ENCODE assay signal across 1 cellular context in genomic region chr4:56467284-56468096, GRCh38.
TF ChIP-seq lines count a peak whose summit lies in the region.

Gene SRP72 (plus strand): TSS chr4:56467617. CDS start chr4:56467636, 19 bp downstream.

TF ChIP-seq in K562, 482 proteins besides CTCF, POLR2A, EP300 and RAD21 (continued from another document and continues in another):
- TF ChIP-seq ZBTB12 (CRISPR knock-in tag; IDR thresholded peaks at IDR 0.05) (no peak; the same call in 1 of the 2 replicates), ZNF217 (CRISPR knock-in tag; IDR thresholded peaks at IDR 0.05) (no peak), ZNF407 (IDR thresholded peaks at IDR 0.05; ENCODE audit: low read depth) (no peak), MXI1 (IDR thresholded peaks at IDR 0.05; ENCODE audit: low read depth, low read length) (peak; percentile 63), NRF1 (conservative IDR thresholded peaks at IDR 0.05 in 1 of 2, IDR thresholded peaks at IDR 0.05 in 1 of 2) (peak; percentile 47 to 52), FOXK2 (conservative IDR thresholded peaks at IDR 0.05 in 1 of 2, IDR thresholded peaks at IDR 0.05 in 1 of 2; ENCODE audit: low read depth in 2 of 2) (peak; percentile 22 to 55; a peak in 1 of 4 replicates), BRD4 (IDR thresholded peaks at IDR 0.05) (peak; percentile 88), SP1 (CRISPR knock-in tag; IDR thresholded peaks at IDR 0.05) (peak; percentile 89), ZNF165 (CRISPR knock-in tag; IDR thresholded peaks at IDR 0.05; ENCODE audit: borderline replicate concordance) (no peak), HNRNPK (IDR thresholded peaks at IDR 0.05; ENCODE audit: low read depth, low read length, poor library complexity, severe bottlenecking) (no peak), YY1 (IDR thresholded peaks at IDR 0.05; ENCODE audit: borderline replicate concordance in 1 of 3, control insufficient read depth in 1 of 3, extremely low read depth in 1 of 3, insufficient read depth in 3 of 3, insufficient read length in 1 of 3, insufficient replicate concordance in 2 of 3, low read depth in 1 of 3, low read length in 2 of 3) (peak; percentile 84 to 96 (median 94)), PHF21A (IDR thresholded peaks at IDR 0.05; ENCODE audit: borderline replicate concordance, low read depth) (no peak; the same call in 1 of the 2 replicates), TBL1XR1 (IDR thresholded peaks at IDR 0.05; ENCODE audit: low read length in 2 of 2) (no peak), MBD2 (IDR thresholded peaks at IDR 0.05; ENCODE audit: borderline replicate concordance, low read depth) (peak; percentile 65; the same call in 1 of the 2 replicates), CHD1 (IDR thresholded peaks at IDR 0.05; ENCODE audit: low read length) (no peak), L3MBTL2 (IDR thresholded peaks at IDR 0.05) (peak; percentile 79), CEBPZ (IDR thresholded peaks at IDR 0.05; ENCODE audit: borderline replicate concordance, low read depth, low read length) (no peak), MYNN (IDR thresholded peaks at IDR 0.05) (no peak), MYNN (CRISPR knock-in tag; IDR thresholded peaks at IDR 0.05) (no peak), RBM39 (optimal IDR thresholded peaks at IDR 0.05; ENCODE audit: low read depth, low read length) (peak; percentile 49), SLC30A9 (CRISPR knock-in tag; IDR thresholded peaks at IDR 0.05) (no peak), ASH1L (IDR thresholded peaks at IDR 0.05; ENCODE audit: borderline replicate concordance, low read depth, partially characterized antibody) (no peak), HSF4 (CRISPR knock-in tag; IDR thresholded peaks at IDR 0.05; ENCODE audit: borderline replicate concordance) (no peak), ZNF23 (CRISPR knock-in tag; IDR thresholded peaks at IDR 0.05) (no peak), SAFB (IDR thresholded peaks at IDR 0.05; ENCODE audit: borderline replicate concordance, low read depth, low read length) (no peak), ZC3H4 (CRISPR knock-in tag; IDR thresholded peaks at IDR 0.05; ENCODE audit: borderline replicate concordance) (no peak), NR1H2 (CRISPR knock-in tag; IDR thresholded peaks at IDR 0.05) (no peak), MAZ (CRISPR knock-in tag; conservative IDR thresholded peaks at IDR 0.05 in 1 of 2, IDR thresholded peaks at IDR 0.05 in 1 of 2) (peak in 1 of 2 experiments; percentile 78; a peak in 2 of 4 replicates), RBM15 (IDR thresholded peaks at IDR 0.05; ENCODE audit: insufficient read depth, low read length) (no peak), SMAD4 (CRISPR knock-in tag; conservative IDR thresholded peaks at IDR 0.05) (no peak), SMARCB1 (IDR thresholded peaks at IDR 0.05; ENCODE audit: insufficient read length, low read depth) (no peak), TEAD2 (tag; IDR thresholded peaks at IDR 0.05) (no peak)
- TF ChIP-seq, protein P1, sequence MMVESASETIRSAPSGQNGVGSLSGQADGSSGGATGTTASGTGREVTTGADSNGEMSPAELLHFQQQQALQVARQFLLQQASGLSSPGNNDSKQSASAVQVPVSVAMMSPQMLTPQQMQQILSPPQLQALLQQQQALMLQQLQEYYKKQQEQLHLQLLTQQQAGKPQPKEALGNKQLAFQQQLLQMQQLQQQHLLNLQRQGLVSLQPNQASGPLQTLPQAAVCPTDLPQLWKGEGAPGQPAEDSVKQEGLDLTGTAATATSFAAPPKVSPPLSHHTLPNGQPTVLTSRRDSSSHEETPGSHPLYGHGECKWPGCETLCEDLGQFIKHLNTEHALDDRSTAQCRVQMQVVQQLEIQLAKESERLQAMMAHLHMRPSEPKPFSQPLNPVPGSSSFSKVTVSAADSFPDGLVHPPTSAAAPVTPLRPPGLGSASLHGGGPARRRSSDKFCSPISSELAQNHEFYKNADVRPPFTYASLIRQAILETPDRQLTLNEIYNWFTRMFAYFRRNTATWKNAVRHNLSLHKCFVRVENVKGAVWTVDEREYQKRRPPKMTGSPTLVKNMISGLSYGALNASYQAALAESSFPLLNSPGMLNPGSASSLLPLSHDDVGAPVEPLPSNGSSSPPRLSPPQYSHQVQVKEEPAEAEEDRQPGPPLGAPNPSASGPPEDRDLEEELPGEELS (CRISPR knock-in tag; IDR thresholded peaks at IDR 0.05; ENCODE audit: borderline replicate concordance) = no peak
- TF ChIP-seq, protein P2, sequence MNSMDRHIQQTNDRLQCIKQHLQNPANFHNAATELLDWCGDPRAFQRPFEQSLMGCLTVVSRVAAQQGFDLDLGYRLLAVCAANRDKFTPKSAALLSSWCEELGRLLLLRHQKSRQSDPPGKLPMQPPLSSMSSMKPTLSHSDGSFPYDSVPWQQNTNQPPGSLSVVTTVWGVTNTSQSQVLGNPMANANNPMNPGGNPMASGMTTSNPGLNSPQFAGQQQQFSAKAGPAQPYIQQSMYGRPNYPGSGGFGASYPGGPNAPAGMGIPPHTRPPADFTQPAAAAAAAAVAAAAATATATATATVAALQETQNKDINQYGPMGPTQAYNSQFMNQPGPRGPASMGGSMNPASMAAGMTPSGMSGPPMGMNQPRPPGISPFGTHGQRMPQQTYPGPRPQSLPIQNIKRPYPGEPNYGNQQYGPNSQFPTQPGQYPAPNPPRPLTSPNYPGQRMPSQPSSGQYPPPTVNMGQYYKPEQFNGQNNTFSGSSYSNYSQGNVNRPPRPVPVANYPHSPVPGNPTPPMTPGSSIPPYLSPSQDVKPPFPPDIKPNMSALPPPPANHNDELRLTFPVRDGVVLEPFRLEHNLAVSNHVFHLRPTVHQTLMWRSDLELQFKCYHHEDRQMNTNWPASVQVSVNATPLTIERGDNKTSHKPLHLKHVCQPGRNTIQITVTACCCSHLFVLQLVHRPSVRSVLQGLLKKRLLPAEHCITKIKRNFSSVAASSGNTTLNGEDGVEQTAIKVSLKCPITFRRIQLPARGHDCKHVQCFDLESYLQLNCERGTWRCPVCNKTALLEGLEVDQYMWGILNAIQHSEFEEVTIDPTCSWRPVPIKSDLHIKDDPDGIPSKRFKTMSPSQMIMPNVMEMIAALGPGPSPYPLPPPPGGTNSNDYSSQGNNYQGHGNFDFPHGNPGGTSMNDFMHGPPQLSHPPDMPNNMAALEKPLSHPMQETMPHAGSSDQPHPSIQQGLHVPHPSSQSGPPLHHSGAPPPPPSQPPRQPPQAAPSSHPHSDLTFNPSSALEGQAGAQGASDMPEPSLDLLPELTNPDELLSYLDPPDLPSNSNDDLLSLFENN (IDR thresholded peaks at IDR 0.05; ENCODE audit: low read depth in 2 of 2, low read length in 2 of 2) = peak in 1 of 2 experiments; percentile 73; a peak in 2 of 4 replicates
- TF ChIP-seq, protein P3, sequence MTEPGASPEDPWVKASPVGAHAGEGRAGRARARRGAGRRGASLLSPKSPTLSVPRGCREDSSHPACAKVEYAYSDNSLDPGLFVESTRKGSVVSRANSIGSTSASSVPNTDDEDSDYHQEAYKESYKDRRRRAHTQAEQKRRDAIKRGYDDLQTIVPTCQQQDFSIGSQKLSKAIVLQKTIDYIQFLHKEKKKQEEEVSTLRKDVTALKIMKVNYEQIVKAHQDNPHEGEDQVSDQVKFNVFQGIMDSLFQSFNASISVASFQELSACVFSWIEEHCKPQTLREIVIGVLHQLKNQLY (CRISPR knock-in tag; conservative IDR thresholded peaks at IDR 0.05) = no peak
- TF ChIP-seq, protein P4, sequence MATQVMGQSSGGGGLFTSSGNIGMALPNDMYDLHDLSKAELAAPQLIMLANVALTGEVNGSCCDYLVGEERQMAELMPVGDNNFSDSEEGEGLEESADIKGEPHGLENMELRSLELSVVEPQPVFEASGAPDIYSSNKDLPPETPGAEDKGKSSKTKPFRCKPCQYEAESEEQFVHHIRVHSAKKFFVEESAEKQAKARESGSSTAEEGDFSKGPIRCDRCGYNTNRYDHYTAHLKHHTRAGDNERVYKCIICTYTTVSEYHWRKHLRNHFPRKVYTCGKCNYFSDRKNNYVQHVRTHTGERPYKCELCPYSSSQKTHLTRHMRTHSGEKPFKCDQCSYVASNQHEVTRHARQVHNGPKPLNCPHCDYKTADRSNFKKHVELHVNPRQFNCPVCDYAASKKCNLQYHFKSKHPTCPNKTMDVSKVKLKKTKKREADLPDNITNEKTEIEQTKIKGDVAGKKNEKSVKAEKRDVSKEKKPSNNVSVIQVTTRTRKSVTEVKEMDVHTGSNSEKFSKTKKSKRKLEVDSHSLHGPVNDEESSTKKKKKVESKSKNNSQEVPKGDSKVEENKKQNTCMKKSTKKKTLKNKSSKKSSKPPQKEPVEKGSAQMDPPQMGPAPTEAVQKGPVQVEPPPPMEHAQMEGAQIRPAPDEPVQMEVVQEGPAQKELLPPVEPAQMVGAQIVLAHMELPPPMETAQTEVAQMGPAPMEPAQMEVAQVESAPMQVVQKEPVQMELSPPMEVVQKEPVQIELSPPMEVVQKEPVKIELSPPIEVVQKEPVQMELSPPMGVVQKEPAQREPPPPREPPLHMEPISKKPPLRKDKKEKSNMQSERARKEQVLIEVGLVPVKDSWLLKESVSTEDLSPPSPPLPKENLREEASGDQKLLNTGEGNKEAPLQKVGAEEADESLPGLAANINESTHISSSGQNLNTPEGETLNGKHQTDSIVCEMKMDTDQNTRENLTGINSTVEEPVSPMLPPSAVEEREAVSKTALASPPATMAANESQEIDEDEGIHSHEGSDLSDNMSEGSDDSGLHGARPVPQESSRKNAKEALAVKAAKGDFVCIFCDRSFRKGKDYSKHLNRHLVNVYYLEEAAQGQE (CRISPR knock-in tag; IDR thresholded peaks at IDR 0.05; ENCODE audit: low read depth) = 0 out of 2 replicates have a peak, but pooled peaks have one; percentile 18
